Comparison of ENCODE assay signal across 14 cellular contexts in the genomic region with DNA sequence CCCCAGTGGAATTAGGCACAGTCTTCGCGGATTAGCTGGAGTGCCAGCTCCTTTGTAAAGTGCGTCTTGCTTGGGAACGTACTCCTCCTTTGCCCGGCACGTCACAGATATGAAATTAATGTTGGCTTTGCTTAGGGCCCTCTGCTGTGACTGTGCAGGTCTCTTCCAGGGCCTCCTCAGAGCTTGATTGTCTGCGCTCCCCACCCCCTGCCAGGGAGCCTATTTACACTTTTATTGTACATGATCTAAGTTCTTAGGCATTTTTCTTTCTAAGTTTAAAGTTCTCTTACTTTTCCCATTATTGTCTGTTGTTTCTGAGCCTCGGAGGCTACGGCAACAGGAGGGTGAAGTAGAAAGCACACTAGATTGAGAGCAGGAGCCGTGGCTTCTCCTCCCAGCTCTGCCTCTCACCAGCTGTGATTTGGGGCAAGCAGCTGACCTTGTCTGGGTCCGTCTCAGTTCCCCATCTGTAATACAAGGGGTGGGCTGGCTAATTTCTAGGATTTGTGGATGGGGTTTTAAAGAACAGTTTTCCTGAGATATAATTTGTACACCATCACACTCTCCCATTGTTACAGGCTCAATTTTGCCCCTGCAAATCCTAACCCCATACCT.
DNase-seq lines count a peak whose midpoint lies in the region; ATAC-seq and TF ChIP-seq lines count a peak whose summit lies in the region.
"Had no signal": no experiment of that assay in that cellular context is flagged by ENCODE, and none has a peak within 500 bp of the region (broad histone marks: within the 10 kb centered on the region; RNA-seq: fewer than 3 reads in every experiment).

No MANE protein-coding gene starts in this region.

- H3K9me3 Mint-ChIP-seq in GM23338: peaks cover 11% of the 10 kb centered on the region
- no peaks in the 10 kb centered on the region for H3K9me3 Mint-ChIP-seq in activated T-helper 2 cell treated with anti-CD3 and anti-CD28 coated beads, Interferon-gamma antibody, Interleukin-2, Interleukin-4, amounts not matched to agents 10 μg/mL and 5 μg/mL and 100 μg/mL, durations not matched to agents 14 hours and 24 hours and 36 hours
- peaks cover 0 to 2% (median 0%) of the 10 kb centered on the region in 5 donors for H3K9me3 Mint-ChIP-seq in CD8-positive, alpha-beta memory T cell
- H3K9me3 Mint-ChIP-seq: stimulated activated effector memory CD8-positive, alpha-beta T cell treated with anti-CD3 and anti-CD28 coated beads, Interleukin-12 subunit alpha, Interleukin-12 subunit beta, amount 100 ng/mL, for 72 hours had no signal

- TF ChIP-seq POLR2A in testis (IDR thresholded peaks at IDR 0.05): no peak

- no TSS peak for BruUV-seq in OCI-LY7 (replicated peaks; lab: Mats Ljungman, UMichigan)

- H3K4me1 ChIP-seq in GM23338 (ENCODE audit: insufficient read depth) (0 out of 2 replicates have a peak, but pooled peaks cover 8% of the 10 kb centered on the region), testis (no peaks in the 10 kb centered on the region), OCI-LY7 (ENCODE audit: insufficient read depth, low read length, poor library complexity, severe bottlenecking) (no peaks in the 10 kb centered on the region)
- H3K4me1 ChIP-seq in CD8-positive, alpha-beta memory T cell (ENCODE audit: insufficient read depth, low read length): no peaks in the 10 kb centered on the region

- H3K4me2 ChIP-seq in GM23338 (no peak overlapping the region), OCI-LY7 (ENCODE audit: low read length) (no peak overlapping the region)

- CTCF ChIA-PET in OCI-LY7 (lab: Charles Lee; ENCODE audit: unreplicated experiment): no interaction called here
- CTCF ChIA-PET in CD8-positive, alpha-beta memory T cell (lab: Charles Lee): no interaction called here

- no peak overlapping the region for H2AFZ ChIP-seq in GM23338
- H2AFZ ChIP-seq in OCI-LY7 (ENCODE audit: low read length): no peak overlapping the region

- H3K27me3 ChIP-seq in GM23338 (ENCODE audit: insufficient read depth) (no peaks in the 10 kb centered on the region), testis (no peaks in the 10 kb centered on the region)
- no peaks in the 10 kb centered on the region for H3K27me3 ChIP-seq in CD8-positive, alpha-beta memory T cell (ENCODE audit: insufficient read depth, low read length, poor library complexity, severe bottlenecking)

- H3K4me3 ChIP-seq in GM23338 (no peak overlapping the region), testis (no peak overlapping the region), OCI-LY7 (ENCODE audit: low read depth, low read length, poor library complexity, severe bottlenecking) (no peak overlapping the region)
- no peak overlapping the region for H3K4me3 ChIP-seq in CD8-positive, alpha-beta memory T cell (ENCODE audit: low read length)

- no peaks in the 10 kb centered on the region for H3F3A ChIP-seq in GM23338 (replicated peaks; ENCODE audit: low read depth)

- no peak for TF ChIP-seq CTCF in GM23338 (conservative IDR thresholded peaks at IDR 0.05; ENCODE audit: low read depth in 2 of 2)
- TF ChIP-seq CTCF in testis (IDR thresholded peaks at IDR 0.05): no peak
- TF ChIP-seq CTCF in OCI-LY7 (conservative IDR thresholded peaks at IDR 0.05; ENCODE audit: low read length): no peak

- H3K4me1 Mint-ChIP-seq in GM23338: peaks cover 48% of the 10 kb centered on the region
- no peaks in the 10 kb centered on the region for H3K4me1 Mint-ChIP-seq in activated T-helper 2 cell treated with anti-CD3 and anti-CD28 coated beads, Interferon-gamma antibody, Interleukin-2, Interleukin-4, amounts not matched to agents 10 μg/mL and 5 μg/mL and 100 μg/mL, durations not matched to agents 14 hours and 24 hours and 36 hours (ENCODE audit: low read depth)
- H3K4me1 Mint-ChIP-seq in CD8-positive, alpha-beta memory T cell: no peaks in the 10 kb centered on the region
- H3K4me1 Mint-ChIP-seq: stimulated activated effector memory CD8-positive, alpha-beta T cell treated with anti-CD3 and anti-CD28 coated beads, Interleukin-12 subunit alpha, Interleukin-12 subunit beta, amount 100 ng/mL, for 72 hours had no signal

- WGBS in testis, 2 donors: 41 to 55% methylated on average over 10 to 11 of the region's 11 CpGs

- peaks cover 23% of the 10 kb centered on the region for H3K36me3 Mint-ChIP-seq in GM23338 (ENCODE audit: low read depth)
- H3K36me3 Mint-ChIP-seq in activated T-helper 2 cell treated with anti-CD3 and anti-CD28 coated beads, Interferon-gamma antibody, Interleukin-2, Interleukin-4, amounts not matched to agents 10 μg/mL and 5 μg/mL and 100 μg/mL, durations not matched to agents 14 hours and 24 hours and 36 hours (ENCODE audit: low read depth): no peaks in the 10 kb centered on the region
- no peaks in the 10 kb centered on the region for H3K36me3 Mint-ChIP-seq in CD8-positive, alpha-beta memory T cell
- H3K36me3 Mint-ChIP-seq: activated naive CD4-positive, alpha-beta T cell treated with anti-CD3 and anti-CD28 coated beads, Interleukin-2, amount 50 U/mL, for 72 hours; stimulated activated effector memory CD8-positive, alpha-beta T cell treated with anti-CD3 and anti-CD28 coated beads, Interleukin-12 subunit alpha, Interleukin-12 subunit beta, amount 100 ng/mL, for 72 hours had no signal

- ATAC-seq in GM23338 (no peak), HG03196 (IDR thresholded peaks at IDR 0.05; ENCODE audit: unreplicated experiment) (no peak)
- ATAC-seq: activated CD8-positive, alpha-beta T cell treated with anti-CD3 and anti-CD28 coated beads, Interleukin-2, amount 10 ng/mL, durations not matched to agents 7 days and 5 days; activated naive CD4-positive, alpha-beta T cell treated with anti-CD3 and anti-CD28 coated beads, Interleukin-2, amount 50 U/mL, for 72 hours; HCT116; stimulated activated effector memory CD8-positive, alpha-beta T cell treated with anti-CD3 and anti-CD28 coated beads, Interleukin-12 subunit alpha, Interleukin-12 subunit beta, amount 100 ng/mL, for 72 hours had no signal

- peaks cover 15% of the 10 kb centered on the region for H3K27me3 Mint-ChIP-seq in GM23338 (ENCODE audit: insufficient read depth, low read depth, poor library complexity)
- H3K27me3 Mint-ChIP-seq in activated T-helper 2 cell treated with anti-CD3 and anti-CD28 coated beads, Interferon-gamma antibody, Interleukin-2, Interleukin-4, amounts not matched to agents 10 μg/mL and 5 μg/mL and 100 μg/mL, durations not matched to agents 14 hours and 24 hours and 36 hours (ENCODE audit: low read depth): peaks cover 11% of the 10 kb centered on the region
- peaks cover 2 to 6% of the 10 kb centered on the region in 2 donors for H3K27me3 Mint-ChIP-seq in CD8-positive, alpha-beta memory T cell

- H3K36me3 ChIP-seq in GM23338 (ENCODE audit: insufficient read depth) (peaks cover 5% of the 10 kb centered on the region; the same call in 1 of the 2 replicates), testis (ENCODE audit: low read depth, missing control alignments) (no peaks in the 10 kb centered on the region), OCI-LY7 (ENCODE audit: insufficient read depth, low read length) (no peaks in the 10 kb centered on the region)
- H3K36me3 ChIP-seq in CD8-positive, alpha-beta memory T cell (ENCODE audit: insufficient read depth, low read length): no peaks in the 10 kb centered on the region

- POLR2A ChIA-PET in OCI-LY7 (lab: Charles Lee): interaction anchor here (0.6 kb wide), 1 partner anchor 128 kb away, joined by 4 read pairs; no protein-coding TSS in a partner anchor
- POLR2A ChIA-PET in CD8-positive, alpha-beta memory T cell (lab: Charles Lee): no interaction called here

- H3K4me3 Mint-ChIP-seq in GM23338: no peak overlapping the region
- H3K4me3 Mint-ChIP-seq in activated T-helper 2 cell treated with anti-CD3 and anti-CD28 coated beads, Interferon-gamma antibody, Interleukin-2, Interleukin-4, amounts not matched to agents 10 μg/mL and 5 μg/mL and 100 μg/mL, durations not matched to agents 14 hours and 24 hours and 36 hours (ENCODE audit: low read depth): no peak overlapping the region
- no peak overlapping the region for H3K4me3 Mint-ChIP-seq in CD8-positive, alpha-beta memory T cell
- H3K4me3 Mint-ChIP-seq: activated CD8-positive, alpha-beta T cell treated with anti-CD3 and anti-CD28 coated beads, Interleukin-2, amount 10 ng/mL, durations not matched to agents 7 days and 5 days; stimulated activated effector memory CD8-positive, alpha-beta T cell treated with anti-CD3 and anti-CD28 coated beads, Interleukin-12 subunit alpha, Interleukin-12 subunit beta, amount 100 ng/mL, for 72 hours had no signal

- H3K79me2 ChIP-seq in GM23338 (replicated peaks; ENCODE audit: insufficient read depth) (no peaks in the 10 kb centered on the region; the same call in 1 of the 2 replicates), OCI-LY7 (ENCODE audit: insufficient read depth, low read depth, low read length) (no peaks in the 10 kb centered on the region)

- peak overlapping the region; percentile 82; the same call in 1 of the 2 replicates for H3K27ac Mint-ChIP-seq in GM23338
- H3K27ac Mint-ChIP-seq in activated T-helper 2 cell treated with anti-CD3 and anti-CD28 coated beads, Interferon-gamma antibody, Interleukin-2, Interleukin-4, amounts not matched to agents 10 μg/mL and 5 μg/mL and 100 μg/mL, durations not matched to agents 14 hours and 24 hours and 36 hours: no peak overlapping the region
- H3K27ac Mint-ChIP-seq in CD8-positive, alpha-beta memory T cell: no peak overlapping the region
- H3K27ac Mint-ChIP-seq: activated CD8-positive, alpha-beta T cell treated with anti-CD3 and anti-CD28 coated beads, Interleukin-2, amount 10 ng/mL, durations not matched to agents 7 days and 5 days; activated naive CD4-positive, alpha-beta T cell treated with anti-CD3 and anti-CD28 coated beads, Interleukin-2, amount 50 U/mL, for 72 hours; stimulated activated effector memory CD8-positive, alpha-beta T cell treated with anti-CD3 and anti-CD28 coated beads, Interleukin-12 subunit alpha, Interleukin-12 subunit beta, amount 100 ng/mL, for 72 hours had no signal

- DNase-seq in GM23338 (ENCODE audit: low spot score) (no peak), brain pericyte (ENCODE audit: low read depth, low spot score) (peak; percentile 49), kidney glomerular epithelial cell (lab: John Stamatoyannopoulos, UW) (peak; percentile 27), testis (peak; percentile 35), OCI-LY7 (ENCODE audit: low spot score) (no peak)
- no peak for DNase-seq in activated T-helper 2 cell treated with anti-CD3 and anti-CD28 coated beads, Interferon-gamma antibody, Interleukin-2, Interleukin-4, amounts not matched to agents 10 μg/mL and 5 μg/mL and 100 μg/mL, durations not matched to agents 14 hours and 24 hours and 36 hours (ENCODE audit: low spot score)
- DNase-seq in CD8-positive, alpha-beta memory T cell: no peak
- DNase-seq: activated CD8-positive, alpha-beta T cell treated with anti-CD3 and anti-CD28 coated beads, Interleukin-2, amount 10 ng/mL, durations not matched to agents 7 days and 5 days; KBM-7; NCI-H2029 treated with DMSO at 0.1 percent for 48 hours had no signal

- intact Hi-C loops in testis (cut with DNase I; ENCODE audit: low total_unique reads): no loop called here
- intact Hi-C loops in activated T-helper 2 cell treated with anti-CD3 and anti-CD28 coated beads, Interferon-gamma antibody, Interleukin-2, Interleukin-4, amounts not matched to agents 10 μg/mL and 5 μg/mL and 100 μg/mL, durations not matched to agents 14 hours and 24 hours and 36 hours (cut with micrococcal nuclease): no loop called here
- intact Hi-C loops in OCI-LY7 (cut with micrococcal nuclease; ENCODE audit: unreplicated experiment): no loop called here

- H3K27ac ChIP-seq in GM23338 (ENCODE audit: low read depth): no peak overlapping the region
- peak overlapping the region; percentile 42 to 47 for H3K27ac ChIP-seq in testis
- no peak overlapping the region for H3K27ac ChIP-seq in OCI-LY7 (ENCODE audit: low read depth, low read length, poor library complexity, severe bottlenecking)
- H3K27ac ChIP-seq in CD8-positive, alpha-beta memory T cell (ENCODE audit: low read depth, low read length): no peak overlapping the region

- H3K9me3 ChIP-seq in testis (no peaks in the 10 kb centered on the region), OCI-LY7 (ENCODE audit: low read length) (no peaks in the 10 kb centered on the region)
- no peaks in the 10 kb centered on the region for H3K9me3 ChIP-seq in CD8-positive, alpha-beta memory T cell (ENCODE audit: low read length)

- H4K20me1 ChIP-seq in GM23338 (replicated peaks; ENCODE audit: insufficient read depth): peaks cover 4% of the 10 kb centered on the region; the same call in 1 of the 2 replicates
- H4K20me1 ChIP-seq in OCI-LY7 (ENCODE audit: insufficient read depth, low read length): no peaks in the 10 kb centered on the region

- H3K9me2 ChIP-seq in GM23338 (ENCODE audit: insufficient read depth) (no peaks in the 10 kb centered on the region), OCI-LY7 (ENCODE audit: insufficient read depth, low read length) (no peaks in the 10 kb centered on the region)

Comparison
In these comparisons a context has a peak if more than half of its experiments do, and no peak if none do; other contexts are left out.
1. DNase-seq: peak in brain pericyte (single experiment), kidney glomerular epithelial cell (single experiment) and testis (single experiment); none in GM23338 (single experiment), activated T-helper 2 cell treated with anti-CD3 and anti-CD28 coated beads, Interferon-gamma antibody, Interleukin-2, Interleukin-4, amounts not matched to agents 10 μg/mL and 5 μg/mL and 100 μg/mL, durations not matched to agents 14 hours and 24 hours and 36 hours (single experiment), OCI-LY7 (single experiment) and CD8-positive, alpha-beta memory T cell (0 of 5).
2. H3K27ac ChIP-seq: peak in testis (2 of 2); none in GM23338 (single experiment), OCI-LY7 (single experiment) and CD8-positive, alpha-beta memory T cell (single experiment).